In genomic region chr2:238142382-238143205, GRCh38 we compare ENCODE assay signal across 15 cellular contexts. TPM values are rescaled to one million over a fixed set of nuclear protein-coding genes. Genes with fewer than 3 reads are reported as not detected.
DNase-seq lines count a peak whose midpoint lies in the region; ATAC-seq and TF ChIP-seq lines count a peak whose summit lies in the region.
"Had no signal": no experiment of that assay in that cellular context is flagged by ENCODE, and none has a peak within 500 bp of the region (broad histone marks: within the 10 kb centered on the region; RNA-seq: fewer than 3 reads in every experiment).

No MANE protein-coding gene starts in this region.

- H3K4me1 ChIP-seq in heart left ventricle, result peaks cover 0 to 52% (median 26%) of the 10 kb centered on the region in 12 donors
- H3K4me1 ChIP-seq: uterus had no signal

- no peak for TF ChIP-seq POLR2A in heart left ventricle (IDR thresholded peaks at IDR 0.05)

- H3K27me3 ChIP-seq in heart left ventricle, result no peaks in the 10 kb centered on the region
- H3K27me3 ChIP-seq: neural progenitor cell, uterus had no signal

- no peak overlapping the region for H3K4me3 Mint-ChIP-seq in stimulated activated effector memory CD8-positive, alpha-beta T cell treated with anti-CD3 and anti-CD28 coated beads, Interleukin-12 subunit alpha, Interleukin-12 subunit beta, amount 100 ng/mL, for 72 hours
- H3K4me3 Mint-ChIP-seq: CD4-positive, alpha-beta memory T cell; neural progenitor cell had no signal

- intact Hi-C loops in heart left ventricle (cut with DNase I), result loop anchor here in 4 of 10 donors (2.0 to 10.0 kb wide), 3 partner anchors 282 to 288 kb away; partner anchors contain the start of gene RAMP1 (in 3 of the 4)
- intact Hi-C loops in left cardiac atrium (cut with DNase I), result no loop called here

- H3K27ac Mint-ChIP-seq in stimulated activated effector memory CD8-positive, alpha-beta T cell treated with anti-CD3 and anti-CD28 coated beads, Interleukin-12 subunit alpha, Interleukin-12 subunit beta, amount 100 ng/mL, for 72 hours, result peak overlapping the region; percentile 76

- H3K27ac ChIP-seq in heart left ventricle (peak overlapping the region in 8 of 12 donors; percentile 26 to 71 (median 50)), VCaP (peak overlapping the region; percentile 34; the same call in 1 of the 2 replicates)
- H3K27ac ChIP-seq: neural progenitor cell, uterus had no signal

- DNase-seq in heart left ventricle (no peak), left cardiac atrium (no peak), kidney tubule cell (ENCODE audit: low spot score) (peak; percentile 33), NCI-H1694 (lab: John Stamatoyannopoulos, UW) (no peak)
- no peak for DNase-seq in stimulated activated effector memory CD8-positive, alpha-beta T cell treated with anti-CD3 and anti-CD28 coated beads, Interleukin-12 subunit alpha, Interleukin-12 subunit beta, amount 100 ng/mL, for 72 hours (ENCODE audit: low spot score in 2 of 2)
- DNase-seq: activated CD4-positive, alpha-beta T cell treated with anti-CD3 and anti-CD28 coated beads for 4 hours; activated gamma-delta T cell; NCI-H2029 treated with DMSO at 0.1 percent for 48 hours; SK-N-SH; uterus had no signal

- H3K4me3 ChIP-seq in heart left ventricle, result peak overlapping the region in 3 of 12 donors; percentile 20 to 27 (median 26)
- H3K4me3 ChIP-seq: neural progenitor cell, uterus had no signal

- H3K9me3 Mint-ChIP-seq in stimulated activated effector memory CD8-positive, alpha-beta T cell treated with anti-CD3 and anti-CD28 coated beads, Interleukin-12 subunit alpha, Interleukin-12 subunit beta, amount 100 ng/mL, for 72 hours, result no peaks in the 10 kb centered on the region
- H3K9me3 Mint-ChIP-seq: neural progenitor cell had no signal

- ATAC-seq in heart left ventricle (no peak), left cardiac atrium (no peak), HG02763 (IDR thresholded peaks at IDR 0.05; ENCODE audit: unreplicated experiment) (no peak), HG03039 (IDR thresholded peaks at IDR 0.05; ENCODE audit: unreplicated experiment) (no peak)
- ATAC-seq in stimulated activated effector memory CD8-positive, alpha-beta T cell treated with anti-CD3 and anti-CD28 coated beads, Interleukin-12 subunit alpha, Interleukin-12 subunit beta, amount 100 ng/mL, for 72 hours, result no peak

- peaks cover 0 to 9% (median 0%) of the 10 kb centered on the region in 9 donors for H3K36me3 ChIP-seq in heart left ventricle
- H3K36me3 ChIP-seq: neural progenitor cell, uterus had no signal

- H3K9me3 ChIP-seq in heart left ventricle, result no peaks in the 10 kb centered on the region
- H3K9me3 ChIP-seq: SK-N-SH, uterus had no signal

- 68 to 78% (median 73%) methylated on average over 24 to 30 of the region's 30 CpGs for WGBS in heart left ventricle, 4 donors

- peaks cover 16% of the 10 kb centered on the region for H3K4me1 Mint-ChIP-seq in stimulated activated effector memory CD8-positive, alpha-beta T cell treated with anti-CD3 and anti-CD28 coated beads, Interleukin-12 subunit alpha, Interleukin-12 subunit beta, amount 100 ng/mL, for 72 hours
- H3K4me1 Mint-ChIP-seq: neural progenitor cell had no signal

- TF ChIP-seq CTCF in heart left ventricle (IDR thresholded peaks at IDR 0.05) (no peak), VCaP (conservative IDR thresholded peaks at IDR 0.05) (no peak)

- H3K36me3 Mint-ChIP-seq in stimulated activated effector memory CD8-positive, alpha-beta T cell treated with anti-CD3 and anti-CD28 coated beads, Interleukin-12 subunit alpha, Interleukin-12 subunit beta, amount 100 ng/mL, for 72 hours, result no peaks in the 10 kb centered on the region
- H3K36me3 Mint-ChIP-seq: CD4-positive, alpha-beta memory T cell; neural progenitor cell had no signal

RNA-seq across cellular contexts. Expression of gene KLHL30, which starts 4.1 kb away (rescaled TPM):
- total RNA-seq in heart left ventricle (10 to 100 TPM; 19.8 to 43.7 (median 23.2) TPM), left cardiac atrium (10 to 100 TPM; 15.8 to 16.6 TPM)
- polyA plus RNA-seq in heart left ventricle, result 10 to 100 TPM in 1 of 2 donors, 1 to 10 TPM in 1; 5.1 to 10.7 TPM
- total RNA-seq: CD4-positive, alpha-beta memory T cell had no signal
- polyA plus RNA-seq: CD4-positive, alpha-beta memory T cell; SK-N-SH had no signal

RNA-seq across cellular contexts. Expression of gene ERFE, which starts 16.2 kb away (rescaled TPM):
- total RNA-seq in heart left ventricle, result 1 to 10 TPM in 1 of 9 donors, under 1 TPM in 5, not detected in 3; 0.23 to 1.8 (median 0.65) TPM
- polyA plus RNA-seq in heart left ventricle, result under 1 TPM; 0.08 to 0.36 TPM
- total RNA-seq in left cardiac atrium, result 1 to 10 TPM in 1 of 2 donors, not detected in 1; 1.2 TPM
- total RNA-seq: CD4-positive, alpha-beta memory T cell had no signal
- polyA plus RNA-seq: CD4-positive, alpha-beta memory T cell had no signal

RNA-seq across cellular contexts. Expression of gene ESPNL, which starts 42.5 kb away (rescaled TPM):
- total RNA-seq in heart left ventricle, result 1 to 10 TPM in 1 of 9 donors, under 1 TPM in 7, not detected in 1; 0.05 to 1.2 (median 0.23) TPM
- under 1 TPM in 1 of 2 donors, not detected in 1; 0.27 TPM for polyA plus RNA-seq in heart left ventricle
- under 1 TPM; 0.15 to 0.26 TPM for total RNA-seq in left cardiac atrium
- polyA plus RNA-seq: CD4-positive, alpha-beta memory T cell had no signal
